1 cellular context compared by ENCODE assay signal in the genomic region with DNA sequence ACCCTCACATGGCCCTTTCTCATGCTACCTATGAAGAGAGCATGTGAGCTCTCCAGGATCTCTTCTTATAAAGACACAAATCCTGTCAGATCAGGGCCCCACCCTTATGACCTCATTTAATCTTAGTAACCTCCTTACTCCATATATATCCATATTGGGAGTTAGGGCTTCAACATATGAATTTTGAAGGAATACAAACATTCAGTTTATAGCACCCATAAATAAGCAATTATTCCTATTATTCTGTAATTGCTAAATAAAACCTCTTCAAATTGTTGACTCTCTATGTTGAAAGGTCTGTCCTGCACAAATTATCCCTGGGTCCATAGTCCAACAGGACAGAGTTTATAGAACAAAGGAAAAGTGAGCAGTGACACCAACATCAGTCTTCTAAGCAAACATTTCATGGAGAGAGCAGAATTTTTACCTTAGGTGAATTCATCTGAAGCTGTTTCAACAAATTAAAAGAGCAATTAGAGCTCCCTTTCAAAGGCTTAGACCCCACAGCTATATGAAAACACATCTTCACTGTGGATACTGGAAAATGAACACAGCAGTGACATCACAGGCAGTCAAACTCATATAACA.
A peak's percentile ranks its signal among the peaks of the same experiment; 100 is the strongest.
TF ChIP-seq lines count a peak whose summit lies in the region.

No MANE protein-coding gene starts in this region.

TF ChIP-seq in HepG2, 621 proteins besides CTCF, POLR2A, EP300 and RAD21 (continued from another document and continues in another):
- TF ChIP-seq, protein P1, sequence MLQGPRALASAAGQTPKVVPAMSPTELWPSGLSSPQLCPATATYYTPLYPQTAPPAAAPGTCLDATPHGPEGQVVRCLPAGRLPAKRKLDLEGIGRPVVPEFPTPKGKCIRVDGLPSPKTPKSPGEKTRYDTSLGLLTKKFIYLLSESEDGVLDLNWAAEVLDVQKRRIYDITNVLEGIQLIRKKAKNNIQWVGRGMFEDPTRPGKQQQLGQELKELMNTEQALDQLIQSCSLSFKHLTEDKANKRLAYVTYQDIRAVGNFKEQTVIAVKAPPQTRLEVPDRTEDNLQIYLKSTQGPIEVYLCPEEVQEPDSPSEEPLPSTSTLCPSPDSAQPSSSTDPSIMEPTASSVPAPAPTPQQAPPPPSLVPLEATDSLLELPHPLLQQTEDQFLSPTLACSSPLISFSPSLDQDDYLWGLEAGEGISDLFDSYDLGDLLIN (CRISPR knock-in tag; IDR thresholded peaks at IDR 0.05; ENCODE audit: borderline replicate concordance), result no peak
- TF ChIP-seq ETV6 (CRISPR knock-in tag; conservative IDR thresholded peaks at IDR 0.05), result no peak
- TF ChIP-seq DNMT1 (CRISPR knock-in tag; IDR thresholded peaks at IDR 0.05), result no peak
- no peak for TF ChIP-seq ZNF816 (CRISPR knock-in tag; IDR thresholded peaks at IDR 0.05; ENCODE audit: borderline replicate concordance)
- TF ChIP-seq ZMYM2 (CRISPR knock-in tag; IDR thresholded peaks at IDR 0.05), result peak; percentile 66; the same call in 1 of the 2 replicates
- TF ChIP-seq NR2F1 (CRISPR knock-in tag; IDR thresholded peaks at IDR 0.05), result no peak
- TF ChIP-seq KDM1A (CRISPR knock-in tag; IDR thresholded peaks at IDR 0.05), result peak; percentile 76
- peak; percentile 99 for TF ChIP-seq NCOR1 (IDR thresholded peaks at IDR 0.05; ENCODE audit: borderline replicate concordance, low read length)
- TF ChIP-seq RNF2 (conservative IDR thresholded peaks at IDR 0.05; ENCODE audit: low read depth), result no peak
- TF ChIP-seq GFI1 (CRISPR knock-in tag; IDR thresholded peaks at IDR 0.05; ENCODE audit: borderline replicate concordance), result 0 out of 2 replicates have a peak, but pooled peaks have one; percentile 44
- TF ChIP-seq ZNF672 (CRISPR knock-in tag; IDR thresholded peaks at IDR 0.05), result no peak
- TF ChIP-seq NR2F6 (IDR thresholded peaks at IDR 0.05), result peak; percentile 19; the same call in 1 of the 2 replicates
- peak; percentile 56; the same call in 1 of the 2 replicates for TF ChIP-seq NR2F6 (CRISPR knock-in tag; IDR thresholded peaks at IDR 0.05)
- no peak for TF ChIP-seq ZSCAN21 (CRISPR knock-in tag; IDR thresholded peaks at IDR 0.05; ENCODE audit: borderline replicate concordance)
- TF ChIP-seq ZNF430 (CRISPR knock-in tag; IDR thresholded peaks at IDR 0.05), result no peak
- TF ChIP-seq, protein P2, sequence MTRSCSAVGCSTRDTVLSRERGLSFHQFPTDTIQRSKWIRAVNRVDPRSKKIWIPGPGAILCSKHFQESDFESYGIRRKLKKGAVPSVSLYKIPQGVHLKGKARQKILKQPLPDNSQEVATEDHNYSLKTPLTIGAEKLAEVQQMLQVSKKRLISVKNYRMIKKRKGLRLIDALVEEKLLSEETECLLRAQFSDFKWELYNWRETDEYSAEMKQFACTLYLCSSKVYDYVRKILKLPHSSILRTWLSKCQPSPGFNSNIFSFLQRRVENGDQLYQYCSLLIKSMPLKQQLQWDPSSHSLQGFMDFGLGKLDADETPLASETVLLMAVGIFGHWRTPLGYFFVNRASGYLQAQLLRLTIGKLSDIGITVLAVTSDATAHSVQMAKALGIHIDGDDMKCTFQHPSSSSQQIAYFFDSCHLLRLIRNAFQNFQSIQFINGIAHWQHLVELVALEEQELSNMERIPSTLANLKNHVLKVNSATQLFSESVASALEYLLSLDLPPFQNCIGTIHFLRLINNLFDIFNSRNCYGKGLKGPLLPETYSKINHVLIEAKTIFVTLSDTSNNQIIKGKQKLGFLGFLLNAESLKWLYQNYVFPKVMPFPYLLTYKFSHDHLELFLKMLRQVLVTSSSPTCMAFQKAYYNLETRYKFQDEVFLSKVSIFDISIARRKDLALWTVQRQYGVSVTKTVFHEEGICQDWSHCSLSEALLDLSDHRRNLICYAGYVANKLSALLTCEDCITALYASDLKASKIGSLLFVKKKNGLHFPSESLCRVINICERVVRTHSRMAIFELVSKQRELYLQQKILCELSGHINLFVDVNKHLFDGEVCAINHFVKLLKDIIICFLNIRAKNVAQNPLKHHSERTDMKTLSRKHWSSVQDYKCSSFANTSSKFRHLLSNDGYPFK (CRISPR knock-in tag; IDR thresholded peaks at IDR 0.05; ENCODE audit: borderline replicate concordance), result no peak
- TF ChIP-seq FOXK2 (IDR thresholded peaks at IDR 0.05), result no peak
- no peak for TF ChIP-seq ZFAT (CRISPR knock-in tag; conservative IDR thresholded peaks at IDR 0.05)
- no peak for TF ChIP-seq ZNF788 (CRISPR knock-in tag; IDR thresholded peaks at IDR 0.05; ENCODE audit: borderline replicate concordance)
- no peak for TF ChIP-seq ZNF256 (CRISPR knock-in tag; conservative IDR thresholded peaks at IDR 0.05)
- TF ChIP-seq ZNF496 (CRISPR knock-in tag; IDR thresholded peaks at IDR 0.05; ENCODE audit: insufficient replicate concordance), result no peak
- TF ChIP-seq, protein P3, sequence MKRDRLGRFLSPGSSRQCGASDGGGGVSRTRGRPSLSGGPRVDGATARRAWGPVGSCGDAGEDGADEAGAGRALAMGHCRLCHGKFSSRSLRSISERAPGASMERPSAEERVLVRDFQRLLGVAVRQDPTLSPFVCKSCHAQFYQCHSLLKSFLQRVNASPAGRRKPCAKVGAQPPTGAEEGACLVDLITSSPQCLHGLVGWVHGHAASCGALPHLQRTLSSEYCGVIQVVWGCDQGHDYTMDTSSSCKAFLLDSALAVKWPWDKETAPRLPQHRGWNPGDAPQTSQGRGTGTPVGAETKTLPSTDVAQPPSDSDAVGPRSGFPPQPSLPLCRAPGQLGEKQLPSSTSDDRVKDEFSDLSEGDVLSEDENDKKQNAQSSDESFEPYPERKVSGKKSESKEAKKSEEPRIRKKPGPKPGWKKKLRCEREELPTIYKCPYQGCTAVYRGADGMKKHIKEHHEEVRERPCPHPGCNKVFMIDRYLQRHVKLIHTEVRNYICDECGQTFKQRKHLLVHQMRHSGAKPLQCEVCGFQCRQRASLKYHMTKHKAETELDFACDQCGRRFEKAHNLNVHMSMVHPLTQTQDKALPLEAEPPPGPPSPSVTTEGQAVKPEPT (CRISPR knock-in tag; IDR thresholded peaks at IDR 0.05; ENCODE audit: low read depth), result no peak
- TF ChIP-seq FOXA1 (IDR thresholded peaks at IDR 0.05), result no peak
- peak; percentile 60 for TF ChIP-seq FOXA1 (CRISPR knock-in tag; IDR thresholded peaks at IDR 0.05)
- no peak for TF ChIP-seq ZNF232 (CRISPR knock-in tag; IDR thresholded peaks at IDR 0.05; ENCODE audit: borderline replicate concordance)
- TF ChIP-seq CENPX (CRISPR knock-in tag; IDR thresholded peaks at IDR 0.05), result no peak
- peak; percentile 51; the same call in 1 of the 2 replicates for TF ChIP-seq CHD4 (IDR thresholded peaks at IDR 0.05; ENCODE audit: borderline replicate concordance, low read length)
- no peak for TF ChIP-seq ZNF83 (CRISPR knock-in tag; IDR thresholded peaks at IDR 0.05; ENCODE audit: borderline replicate concordance)
- no peak for TF ChIP-seq SOX6 (IDR thresholded peaks at IDR 0.05)
- peak; percentile 96 for TF ChIP-seq SOX6 (CRISPR knock-in tag; IDR thresholded peaks at IDR 0.05)
- TF ChIP-seq ESRRA (CRISPR knock-in tag; IDR thresholded peaks at IDR 0.05; ENCODE audit: low read depth), result peak; percentile 69; the same call in 1 of the 2 replicates
- no peak for TF ChIP-seq KLF11 (CRISPR knock-in tag; IDR thresholded peaks at IDR 0.05)
- TF ChIP-seq, protein P4, sequence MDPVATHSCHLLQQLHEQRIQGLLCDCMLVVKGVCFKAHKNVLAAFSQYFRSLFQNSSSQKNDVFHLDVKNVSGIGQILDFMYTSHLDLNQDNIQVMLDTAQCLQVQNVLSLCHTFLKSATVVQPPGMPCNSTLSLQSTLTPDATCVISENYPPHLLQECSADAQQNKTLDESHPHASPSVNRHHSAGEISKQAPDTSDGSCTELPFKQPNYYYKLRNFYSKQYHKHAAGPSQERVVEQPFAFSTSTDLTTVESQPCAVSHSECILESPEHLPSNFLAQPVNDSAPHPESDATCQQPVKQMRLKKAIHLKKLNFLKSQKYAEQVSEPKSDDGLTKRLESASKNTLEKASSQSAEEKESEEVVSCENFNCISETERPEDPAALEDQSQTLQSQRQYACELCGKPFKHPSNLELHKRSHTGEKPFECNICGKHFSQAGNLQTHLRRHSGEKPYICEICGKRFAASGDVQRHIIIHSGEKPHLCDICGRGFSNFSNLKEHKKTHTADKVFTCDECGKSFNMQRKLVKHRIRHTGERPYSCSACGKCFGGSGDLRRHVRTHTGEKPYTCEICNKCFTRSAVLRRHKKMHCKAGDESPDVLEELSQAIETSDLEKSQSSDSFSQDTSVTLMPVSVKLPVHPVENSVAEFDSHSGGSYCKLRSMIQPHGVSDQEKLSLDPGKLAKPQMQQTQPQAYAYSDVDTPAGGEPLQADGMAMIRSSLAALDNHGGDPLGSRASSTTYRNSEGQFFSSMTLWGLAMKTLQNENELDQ (CRISPR knock-in tag; IDR thresholded peaks at IDR 0.05; ENCODE audit: borderline replicate concordance), result no peak
- peak; percentile 35; the same call in 1 of the 2 replicates for TF ChIP-seq KDM5A (IDR thresholded peaks at IDR 0.05; ENCODE audit: borderline replicate concordance, low read length)
- no peak for TF ChIP-seq MBD4 (IDR thresholded peaks at IDR 0.05; ENCODE audit: borderline replicate concordance, low read length)
- no peak for TF ChIP-seq SSRP1 (CRISPR knock-in tag; IDR thresholded peaks at IDR 0.05)
- TF ChIP-seq TBP (CRISPR knock-in tag; IDR thresholded peaks at IDR 0.05), result no peak
- TF ChIP-seq, protein P5, sequence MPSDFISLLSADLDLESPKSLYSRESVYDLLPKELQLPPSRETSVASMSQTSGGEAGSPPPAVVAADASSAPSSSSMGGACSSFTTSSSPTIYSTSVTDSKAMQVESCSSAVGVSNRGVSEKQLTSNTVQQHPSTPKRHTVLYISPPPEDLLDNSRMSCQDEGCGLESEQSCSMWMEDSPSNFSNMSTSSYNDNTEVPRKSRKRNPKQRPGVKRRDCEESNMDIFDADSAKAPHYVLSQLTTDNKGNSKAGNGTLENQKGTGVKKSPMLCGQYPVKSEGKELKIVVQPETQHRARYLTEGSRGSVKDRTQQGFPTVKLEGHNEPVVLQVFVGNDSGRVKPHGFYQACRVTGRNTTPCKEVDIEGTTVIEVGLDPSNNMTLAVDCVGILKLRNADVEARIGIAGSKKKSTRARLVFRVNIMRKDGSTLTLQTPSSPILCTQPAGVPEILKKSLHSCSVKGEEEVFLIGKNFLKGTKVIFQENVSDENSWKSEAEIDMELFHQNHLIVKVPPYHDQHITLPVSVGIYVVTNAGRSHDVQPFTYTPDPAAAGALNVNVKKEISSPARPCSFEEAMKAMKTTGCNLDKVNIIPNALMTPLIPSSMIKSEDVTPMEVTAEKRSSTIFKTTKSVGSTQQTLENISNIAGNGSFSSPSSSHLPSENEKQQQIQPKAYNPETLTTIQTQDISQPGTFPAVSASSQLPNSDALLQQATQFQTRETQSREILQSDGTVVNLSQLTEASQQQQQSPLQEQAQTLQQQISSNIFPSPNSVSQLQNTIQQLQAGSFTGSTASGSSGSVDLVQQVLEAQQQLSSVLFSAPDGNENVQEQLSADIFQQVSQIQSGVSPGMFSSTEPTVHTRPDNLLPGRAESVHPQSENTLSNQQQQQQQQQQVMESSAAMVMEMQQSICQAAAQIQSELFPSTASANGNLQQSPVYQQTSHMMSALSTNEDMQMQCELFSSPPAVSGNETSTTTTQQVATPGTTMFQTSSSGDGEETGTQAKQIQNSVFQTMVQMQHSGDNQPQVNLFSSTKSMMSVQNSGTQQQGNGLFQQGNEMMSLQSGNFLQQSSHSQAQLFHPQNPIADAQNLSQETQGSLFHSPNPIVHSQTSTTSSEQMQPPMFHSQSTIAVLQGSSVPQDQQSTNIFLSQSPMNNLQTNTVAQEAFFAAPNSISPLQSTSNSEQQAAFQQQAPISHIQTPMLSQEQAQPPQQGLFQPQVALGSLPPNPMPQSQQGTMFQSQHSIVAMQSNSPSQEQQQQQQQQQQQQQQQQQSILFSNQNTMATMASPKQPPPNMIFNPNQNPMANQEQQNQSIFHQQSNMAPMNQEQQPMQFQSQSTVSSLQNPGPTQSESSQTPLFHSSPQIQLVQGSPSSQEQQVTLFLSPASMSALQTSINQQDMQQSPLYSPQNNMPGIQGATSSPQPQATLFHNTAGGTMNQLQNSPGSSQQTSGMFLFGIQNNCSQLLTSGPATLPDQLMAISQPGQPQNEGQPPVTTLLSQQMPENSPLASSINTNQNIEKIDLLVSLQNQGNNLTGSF (CRISPR knock-in tag; IDR thresholded peaks at IDR 0.05), result no peak
